In genomic region chr1:211257831-211258225, GRCh38 we compare ENCODE assay signal across 8 cellular contexts.
DNase-seq lines count a peak whose midpoint lies in the region; ATAC-seq and TF ChIP-seq lines count a peak whose summit lies in the region.

No MANE protein-coding gene starts in this region.

- H3K9ac ChIP-seq in KMS-11 (peak overlapping the region; percentile 97), mucosa of stomach (ENCODE audit: low read length) (peak overlapping the region; percentile 86)

- no peaks in the 10 kb centered on the region for H3K36me3 ChIP-seq in KMS-11 (ENCODE audit: insufficient read depth)
- H3K36me3 ChIP-seq in mucosa of stomach (ENCODE audit: control insufficient read depth, insufficient read depth, low read length) = no peaks in the 10 kb centered on the region

- peak; percentile 14 for DNase-seq in ACHN
- no peak for DNase-seq in posterior cingulate gyrus
- DNase-seq in NCI-H1092 (lab: John Stamatoyannopoulos, UW) = no peak
- no peak for DNase-seq in NCI-H2029 treated with DMSO at 0.1 percent for 48 hours (lab: John Stamatoyannopoulos, UW)

- peak overlapping the region; percentile 87 for H2AFZ ChIP-seq in KMS-11 (ENCODE audit: low read depth)

- in situ Hi-C loops in ACHN (cut with HindIII; ENCODE audit: low pct_ligation_motif_present, low pct_unique_long_range_greater_than_20kb, low sequenced_read_pairs) = no loop called here

- H3K27me3 ChIP-seq in KMS-11 (ENCODE audit: insufficient read depth, low read depth) (no peaks in the 10 kb centered on the region), mucosa of stomach (ENCODE audit: control insufficient read depth, insufficient read depth, low read length) (no peaks in the 10 kb centered on the region)

- no peaks in the 10 kb centered on the region for H4K20me1 ChIP-seq in KMS-11 (ENCODE audit: insufficient read depth)

- intact Hi-C loops in posterior cingulate gyrus (cut with DNase I) = loop anchor here (2.0 to 10.0 kb wide), 2 partner anchors 123 to 125 kb away; partner anchors contain the start of gene KCNH1

- peaks cover 28% of the 10 kb centered on the region for H3K4me1 ChIP-seq in KMS-11 (ENCODE audit: low read depth, poor library complexity, severe bottlenecking)
- peaks cover 10% of the 10 kb centered on the region for H3K4me1 ChIP-seq in mucosa of stomach (ENCODE audit: control insufficient read depth, insufficient read depth, low read length)

- no peak for TF ChIP-seq CTCF in KMS-11 (conservative IDR thresholded peaks at IDR 0.05; ENCODE audit: low read depth, low read length)

- no peaks in the 10 kb centered on the region for H3K9me3 ChIP-seq in mucosa of stomach (ENCODE audit: control insufficient read depth, low read length)

- peaks cover 23% of the 10 kb centered on the region; the same call in 1 of the 2 replicates for H3K79me2 ChIP-seq in KMS-11 (ENCODE audit: insufficient read depth, low read depth)

- peak overlapping the region; percentile 77 for H3K4me2 ChIP-seq in KMS-11

- H3K4me3 ChIP-seq in KMS-11 (IDR thresholded peaks at IDR 0.05; ENCODE audit: insufficient read depth, low read depth, low read length) (peak overlapping the region; percentile 53), mucosa of stomach (ENCODE audit: low read length) (peak overlapping the region; percentile 79)

- ATAC-seq in HG03175 (IDR thresholded peaks at IDR 0.05; ENCODE audit: unreplicated experiment) = no peak

- peak overlapping the region; percentile 99 for H3K27ac ChIP-seq in KMS-11
- peak overlapping the region; percentile 99 for H3K27ac ChIP-seq in cingulate gyrus (ENCODE audit: low read depth, low read length)
